12 cellular contexts compared by ENCODE assay signal in the genomic region with DNA sequence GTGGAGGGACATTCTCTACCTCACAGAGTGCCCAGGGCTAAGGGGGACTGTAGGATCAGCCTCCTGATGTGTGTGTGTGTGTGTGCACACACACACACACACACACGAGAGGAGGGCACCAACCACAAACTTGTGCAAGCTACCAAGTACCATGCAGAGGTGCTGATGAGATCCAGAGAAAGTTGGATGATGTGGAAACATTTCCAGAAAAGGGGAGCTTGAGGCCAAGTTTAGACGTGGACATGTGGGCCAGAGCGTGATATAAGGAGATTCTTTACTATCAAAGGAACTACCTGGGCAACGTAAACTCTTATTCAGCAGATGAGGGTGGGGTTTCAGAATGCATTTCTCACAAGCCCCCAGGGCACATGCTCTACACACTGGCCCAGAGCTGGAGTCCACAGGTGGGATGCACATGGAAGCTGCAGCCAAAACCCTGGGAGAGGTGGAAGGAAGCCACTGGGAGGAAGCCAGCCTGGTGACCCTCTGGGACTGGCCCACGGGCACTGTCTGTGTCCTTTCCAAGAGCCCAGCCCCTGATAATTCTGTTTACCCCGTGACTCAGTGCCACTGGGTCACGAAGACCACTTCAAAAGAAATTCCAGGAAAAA. TPM values are rescaled to one million over a fixed set of nuclear protein-coding genes. Genes with fewer than 3 reads are reported as not detected.
A peak's percentile ranks its signal among the peaks of the same experiment; 100 is the strongest.
DNase-seq lines count a peak whose midpoint lies in the region; ATAC-seq and TF ChIP-seq lines count a peak whose summit lies in the region.
"Had no signal": no experiment of that assay in that cellular context is flagged by ENCODE, and none has a peak within 500 bp of the region (broad histone marks: within the 10 kb centered on the region; RNA-seq: fewer than 3 reads in every experiment).

No MANE protein-coding gene starts in this region.

- H3K4me1 Mint-ChIP-seq in CD8-positive, alpha-beta T cell (ENCODE audit: low read depth): peaks cover 25% of the 10 kb centered on the region
- peaks cover 9% of the 10 kb centered on the region for H3K4me1 Mint-ChIP-seq in T-helper 17 cell

- peak overlapping the region; percentile 89 for H3K27ac Mint-ChIP-seq in CD8-positive, alpha-beta T cell
- H3K27ac Mint-ChIP-seq in T-helper 17 cell: peak overlapping the region; percentile 43

- in situ Hi-C loops in brain microvascular endothelial cell (cut with HindIII; ENCODE audit: low pct_ligation_motif_present, low sequenced_read_pairs): no loop called here

- ATAC-seq in CD8-positive, alpha-beta T cell: no peak
- no peak for ATAC-seq in T-helper 17 cell
- ATAC-seq in esophagus mucosa: peak; percentile 4
- ATAC-seq in HG02852 (IDR thresholded peaks at IDR 0.05; ENCODE audit: unreplicated experiment): no peak

- H3K36me3 Mint-ChIP-seq in CD8-positive, alpha-beta T cell: no peaks in the 10 kb centered on the region
- no peaks in the 10 kb centered on the region for H3K36me3 Mint-ChIP-seq in T-helper 17 cell (ENCODE audit: low read depth)

- no peak overlapping the region for H3K27ac ChIP-seq in CD8-positive, alpha-beta T cell (ENCODE audit: low read depth, low read length)
- H3K27ac ChIP-seq in sigmoid colon: peak overlapping the region; percentile 80 to 91 (median 83)
- H3K27ac ChIP-seq in brain microvascular endothelial cell: no peak overlapping the region
- H3K27ac ChIP-seq: C4-2B had no signal

- H3K4me1 ChIP-seq in CD8-positive, alpha-beta T cell (ENCODE audit: insufficient read depth, low read length): peaks cover 25% of the 10 kb centered on the region
- H3K4me1 ChIP-seq in sigmoid colon: peaks cover 0 to 86% (median 80%) of the 10 kb centered on the region in 4 donors

- TF ChIP-seq POLR2A in sigmoid colon (IDR thresholded peaks at IDR 0.05): no peak

- no peaks in the 10 kb centered on the region for H3K9me3 Mint-ChIP-seq in CD8-positive, alpha-beta T cell
- H3K9me3 Mint-ChIP-seq: activated T-cell treated with anti-CD3 and anti-CD28 coated beads, Interleukin-2, amount 50 U/mL, for 4 hours had no signal

- H3K4me3 ChIP-seq in CD8-positive, alpha-beta T cell (ENCODE audit: low read depth, low read length): no peak overlapping the region
- H3K4me3 ChIP-seq in sigmoid colon (no peak overlapping the region), brain microvascular endothelial cell (ENCODE audit: low read depth, low read length) (no peak overlapping the region)
- H3K4me3 ChIP-seq: thoracic aorta had no signal

- no peaks in the 10 kb centered on the region for H3K27me3 ChIP-seq in CD8-positive, alpha-beta T cell (ENCODE audit: insufficient read depth, low read length)
- no peaks in the 10 kb centered on the region for H3K27me3 ChIP-seq in sigmoid colon
- H3K27me3 ChIP-seq in brain microvascular endothelial cell (replicated peaks): no peaks in the 10 kb centered on the region

- intact Hi-C loops in CD8-positive, alpha-beta T cell (cut with DNase I, micrococcal nuclease): loop anchor here in 1 of 2 experiments (1.0 kb wide), 1 partner anchor 27 kb away; no protein-coding TSS in a partner anchor
- intact Hi-C loops in sigmoid colon (cut with DNase I): loop anchor here (2.0 to 10.0 kb wide), 2 partner anchors 28 to 102 kb away; no protein-coding TSS in a partner anchor

- POLR2A ChIA-PET in CD8-positive, alpha-beta T cell (lab: Charles Lee): no interaction called here

- DNase-seq in CD8-positive, alpha-beta T cell: no peak
- DNase-seq in T-helper 17 cell (no peak), sigmoid colon (no peak), EL (no peak), NCI-H748 (lab: John Stamatoyannopoulos, UW; ENCODE audit: unreplicated experiment) (no peak), brain microvascular endothelial cell (no peak)
- DNase-seq: activated T-cell treated with anti-CD3 and anti-CD28 coated beads, Interleukin-2, amount 50 U/mL, for 4 hours; Right ventricle myocardium superior had no signal

- no peaks in the 10 kb centered on the region for H3K36me3 ChIP-seq in CD8-positive, alpha-beta T cell (ENCODE audit: insufficient read depth, low read length)
- H3K36me3 ChIP-seq in sigmoid colon (peaks cover 0 to under 1% (median 0%) of the 10 kb centered on the region in 4 donors), brain microvascular endothelial cell (replicated peaks) (no peaks in the 10 kb centered on the region)
- H3K36me3 ChIP-seq: thoracic aorta had no signal

- no peak for TF ChIP-seq CTCF in CD8-positive, alpha-beta T cell (IDR thresholded peaks at IDR 0.05)
- TF ChIP-seq CTCF in sigmoid colon (IDR thresholded peaks at IDR 0.05) (no peak), brain microvascular endothelial cell (IDR thresholded peaks at IDR 0.05; ENCODE audit: low read depth, low read length, missing control alignments) (no peak)

- no peaks in the 10 kb centered on the region for H3K9me3 ChIP-seq in CD8-positive, alpha-beta T cell (ENCODE audit: low read length)
- H3K9me3 ChIP-seq in T-helper 17 cell (ENCODE audit: control insufficient read depth, low read length, poor library complexity, severe bottlenecking) (no peaks in the 10 kb centered on the region), sigmoid colon (no peaks in the 10 kb centered on the region)
- H3K9me3 ChIP-seq: thoracic aorta had no signal

- 86 to 89% methylated on average over 7 of the region's 7 CpGs for WGBS in sigmoid colon, 2 donors

- H3K4me3 Mint-ChIP-seq in CD8-positive, alpha-beta T cell: no peak overlapping the region
- H3K4me3 Mint-ChIP-seq in T-helper 17 cell: no peak overlapping the region
- H3K4me3 Mint-ChIP-seq: activated T-cell treated with anti-CD3 and anti-CD28 coated beads, Interleukin-2, amount 50 U/mL, for 4 hours had no signal

- TF ChIP-seq EP300 in sigmoid colon (IDR thresholded peaks at IDR 0.05): peak in 1 of 4 donors; percentile 19

- H3K27me3 Mint-ChIP-seq in CD8-positive, alpha-beta T cell (ENCODE audit: low read depth): no peaks in the 10 kb centered on the region
- no peaks in the 10 kb centered on the region for H3K27me3 Mint-ChIP-seq in T-helper 17 cell

- CTCF ChIA-PET in CD8-positive, alpha-beta T cell (lab: Charles Lee): interaction anchor here (0.6 to 1.6 kb wide), 2 partner anchors 26 to 74 kb away, joined by 3 to 4 read pairs; no protein-coding TSS in a partner anchor

RNA-seq across cellular contexts. Expression of a gene that starts 53.5 kb away (rescaled TPM):
- total RNA-seq in CD8-positive, alpha-beta T cell: 1 to 10 TPM; 5.5 to 6.3 TPM
- 10 to 100 TPM in 1 of 2 donors, 1 to 10 TPM in 1; 9.7 to 13.1 TPM for total RNA-seq in T-helper 17 cell
- total RNA-seq in esophagus mucosa: 37.9 TPM
- 10 to 100 TPM; 41.0 to 78.1 (median 49.4) TPM for total RNA-seq in sigmoid colon
- polyA plus RNA-seq in sigmoid colon: 10 to 100 TPM in 1 of 3 donors, 1 to 10 TPM in 2; 6.0 to 20.3 (median 7.2) TPM

Comparison
In these comparisons a context has a peak if more than half of its experiments do, and no peak if none do; other contexts are left out.
1. H3K27ac ChIP-seq: peak in sigmoid colon (4 of 4); none in CD8-positive, alpha-beta T cell (single experiment) and brain microvascular endothelial cell (single experiment).